Comparison of ENCODE assay signal across 1 cellular context in the genomic region with DNA sequence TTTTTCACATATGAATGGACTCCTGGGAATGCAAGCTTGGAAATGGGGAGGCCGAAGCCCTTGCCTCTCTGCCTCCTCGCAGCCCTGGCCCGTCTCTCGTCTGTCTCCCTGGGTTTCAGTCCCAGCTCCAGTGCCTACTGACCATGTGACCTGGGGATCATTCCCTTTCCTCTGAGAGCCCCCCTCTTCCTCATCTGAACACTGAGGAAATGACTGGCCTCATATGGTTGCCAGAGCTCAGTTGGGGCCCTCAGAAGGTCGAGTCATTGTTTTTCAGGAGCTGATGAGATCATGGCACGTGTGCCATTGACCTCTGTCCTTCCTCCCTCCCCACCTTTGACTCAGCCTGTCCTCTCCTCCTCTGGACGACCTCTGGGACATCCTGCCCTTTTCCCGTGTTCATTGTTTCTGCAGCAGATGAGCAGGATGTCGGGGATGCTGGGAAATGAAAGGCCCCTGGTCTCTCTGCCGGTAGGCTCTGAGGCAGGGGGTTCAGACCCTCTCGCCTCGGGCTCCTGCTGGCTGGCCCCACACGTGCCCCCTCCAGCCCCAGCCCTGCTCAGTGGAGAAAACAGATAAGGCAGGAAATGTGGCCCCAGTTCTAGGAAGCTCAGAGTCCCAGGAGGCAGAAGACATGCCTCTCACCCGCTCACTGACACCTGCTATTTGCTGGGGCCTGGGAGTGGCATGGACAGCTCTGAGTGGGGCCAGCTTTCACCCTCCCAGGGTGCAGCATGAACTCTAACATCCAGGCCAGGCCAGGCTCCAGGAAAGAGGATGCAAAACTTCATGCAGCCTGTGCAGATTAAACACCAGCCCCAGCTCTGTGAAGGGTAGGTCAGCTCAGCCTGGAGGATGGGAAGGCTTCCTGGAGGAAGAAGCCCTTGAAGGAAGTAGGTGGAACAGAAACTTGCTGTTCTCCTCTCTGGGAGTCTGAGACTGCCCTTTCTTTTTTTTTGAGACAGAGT.
TF ChIP-seq lines count a peak whose summit lies in the region.

No MANE protein-coding gene starts in this region.

TF ChIP-seq in K562, 482 proteins besides CTCF, POLR2A, EP300 and RAD21 (continued from another document and continues in another):
- TF ChIP-seq POLR2AphosphoS5 (IDR thresholded peaks at IDR 0.05; ENCODE audit: control insufficient read depth, insufficient read depth, low read depth, low read length), result peak; percentile 51; the same call in 1 of the 2 replicates
- TF ChIP-seq, protein P1, sequence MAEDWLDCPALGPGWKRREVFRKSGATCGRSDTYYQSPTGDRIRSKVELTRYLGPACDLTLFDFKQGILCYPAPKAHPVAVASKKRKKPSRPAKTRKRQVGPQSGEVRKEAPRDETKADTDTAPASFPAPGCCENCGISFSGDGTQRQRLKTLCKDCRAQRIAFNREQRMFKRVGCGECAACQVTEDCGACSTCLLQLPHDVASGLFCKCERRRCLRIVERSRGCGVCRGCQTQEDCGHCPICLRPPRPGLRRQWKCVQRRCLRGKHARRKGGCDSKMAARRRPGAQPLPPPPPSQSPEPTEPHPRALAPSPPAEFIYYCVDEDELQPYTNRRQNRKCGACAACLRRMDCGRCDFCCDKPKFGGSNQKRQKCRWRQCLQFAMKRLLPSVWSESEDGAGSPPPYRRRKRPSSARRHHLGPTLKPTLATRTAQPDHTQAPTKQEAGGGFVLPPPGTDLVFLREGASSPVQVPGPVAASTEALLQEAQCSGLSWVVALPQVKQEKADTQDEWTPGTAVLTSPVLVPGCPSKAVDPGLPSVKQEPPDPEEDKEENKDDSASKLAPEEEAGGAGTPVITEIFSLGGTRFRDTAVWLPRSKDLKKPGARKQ (CRISPR knock-in tag; IDR thresholded peaks at IDR 0.05), result no peak
- TF ChIP-seq, protein P2, sequence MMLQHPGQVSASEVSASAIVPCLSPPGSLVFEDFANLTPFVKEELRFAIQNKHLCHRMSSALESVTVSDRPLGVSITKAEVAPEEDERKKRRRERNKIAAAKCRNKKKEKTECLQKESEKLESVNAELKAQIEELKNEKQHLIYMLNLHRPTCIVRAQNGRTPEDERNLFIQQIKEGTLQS (IDR thresholded peaks at IDR 0.05), result peak; percentile 97
- TF ChIP-seq, protein P2 (CRISPR knock-in tag; conservative IDR thresholded peaks at IDR 0.05), result peak; percentile 88
- TF ChIP-seq HIVEP1 (CRISPR knock-in tag; IDR thresholded peaks at IDR 0.05), result no peak; the same call in 1 of the 2 replicates
- peak; percentile 90 for TF ChIP-seq TOE1 (IDR thresholded peaks at IDR 0.05; ENCODE audit: borderline replicate concordance)
- no peak for TF ChIP-seq TOE1 (CRISPR knock-in tag; IDR thresholded peaks at IDR 0.05; ENCODE audit: borderline replicate concordance, low read depth)
- TF ChIP-seq, protein P3, sequence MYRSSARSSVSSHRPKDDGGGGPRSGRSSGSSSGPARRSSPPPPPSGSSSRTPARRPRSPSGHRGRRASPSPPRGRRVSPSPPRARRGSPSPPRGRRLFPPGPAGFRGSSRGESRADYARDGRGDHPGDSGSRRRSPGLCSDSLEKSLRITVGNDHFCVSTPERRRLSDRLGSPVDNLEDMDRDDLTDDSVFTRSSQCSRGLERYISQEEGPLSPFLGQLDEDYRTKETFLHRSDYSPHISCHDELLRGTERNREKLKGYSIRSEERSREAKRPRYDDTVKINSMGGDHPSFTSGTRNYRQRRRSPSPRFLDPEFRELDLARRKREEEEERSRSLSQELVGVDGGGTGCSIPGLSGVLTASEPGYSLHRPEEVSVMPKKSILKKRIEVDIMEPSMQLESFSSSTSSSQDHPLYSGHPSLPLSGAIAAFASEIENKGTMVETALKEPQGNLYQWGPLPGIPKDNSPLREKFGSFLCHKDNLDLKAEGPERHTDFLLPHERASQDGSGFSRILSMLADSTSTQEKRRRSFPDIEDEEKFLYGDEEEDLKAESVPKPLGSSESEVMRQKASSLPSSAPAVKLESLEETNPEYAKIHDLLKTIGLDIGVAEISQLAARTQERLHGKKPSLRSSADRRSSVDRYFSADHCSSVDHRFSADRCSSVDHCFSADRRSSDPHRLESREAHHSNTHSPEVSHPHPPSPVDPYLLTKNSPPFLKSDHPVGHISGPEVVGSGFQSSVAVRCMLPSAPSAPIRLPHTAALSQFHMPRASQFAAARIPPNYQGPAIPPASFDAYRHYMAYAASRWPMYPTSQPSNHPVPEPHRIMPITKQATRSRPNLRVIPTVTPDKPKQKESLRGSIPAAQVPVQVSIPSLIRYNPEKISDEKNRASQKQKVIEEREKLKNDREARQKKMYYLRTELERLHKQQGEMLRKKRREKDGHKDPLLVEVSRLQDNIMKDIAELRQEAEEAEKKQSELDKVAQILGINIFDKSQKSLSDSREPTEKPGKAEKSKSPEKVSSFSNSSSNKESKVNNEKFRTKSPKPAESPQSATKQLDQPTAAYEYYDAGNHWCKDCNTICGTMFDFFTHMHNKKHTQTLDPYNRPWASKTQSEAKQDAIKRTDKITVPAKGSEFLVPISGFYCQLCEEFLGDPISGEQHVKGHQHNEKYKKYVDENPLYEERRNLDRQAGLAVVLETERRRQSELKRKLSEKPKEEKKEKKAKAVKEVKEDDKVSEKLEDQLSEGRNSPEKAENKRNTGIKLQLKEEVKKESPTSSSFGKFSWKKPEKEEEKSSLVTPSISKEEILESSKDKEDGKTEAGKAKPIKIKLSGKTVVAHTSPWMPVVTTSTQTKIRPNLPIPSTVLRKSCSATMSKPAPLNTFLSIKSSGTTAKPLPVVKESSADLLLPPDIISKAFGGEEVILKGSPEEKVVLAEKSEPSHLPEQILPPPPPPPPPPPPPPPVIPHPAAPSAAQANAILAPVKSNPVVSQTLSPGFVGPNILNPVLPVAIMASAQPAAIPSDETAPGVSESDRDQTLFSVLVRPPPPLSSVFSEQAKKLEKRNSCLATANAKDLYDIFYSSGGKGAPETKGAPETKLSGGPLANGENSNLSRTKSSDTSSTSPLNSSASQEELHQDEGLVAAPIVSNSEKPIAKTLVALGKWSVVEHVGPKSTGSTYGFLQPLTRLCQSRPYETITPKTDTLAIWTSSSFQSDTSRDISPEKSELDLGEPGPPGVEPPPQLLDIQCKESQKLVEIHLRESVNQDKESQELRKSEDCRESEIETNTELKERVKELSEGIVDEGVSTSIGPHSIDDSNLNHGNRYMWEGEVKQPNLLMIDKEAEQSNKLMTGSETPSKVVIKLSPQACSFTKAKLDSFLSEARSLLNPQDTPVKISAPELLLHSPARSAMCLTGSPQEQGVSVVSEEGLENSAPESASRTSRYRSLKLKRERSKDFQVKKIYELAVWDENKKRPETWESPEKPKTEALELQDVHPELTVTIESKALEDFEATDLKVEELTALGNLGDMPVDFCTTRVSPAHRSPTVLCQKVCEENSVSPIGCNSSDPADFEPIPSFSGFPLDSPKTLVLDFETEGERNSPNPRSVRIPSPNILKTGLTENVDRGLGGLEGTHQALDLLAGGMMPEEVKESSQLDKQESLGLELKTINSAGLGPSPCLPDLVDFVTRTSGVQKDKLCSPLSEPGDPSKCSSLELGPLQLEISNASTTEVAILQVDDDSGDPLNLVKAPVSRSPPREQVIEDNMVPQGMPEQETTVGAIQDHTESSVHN (IDR thresholded peaks at IDR 0.05; ENCODE audit: borderline replicate concordance in 1 of 2, low read depth in 1 of 2), result peak in 1 of 2 experiments; percentile 91; a peak in 2 of 4 replicates
- peak; percentile 75 for TF ChIP-seq STAT5A (IDR thresholded peaks at IDR 0.05; ENCODE audit: borderline replicate concordance, low read length)
- peak; percentile 89 for TF ChIP-seq ZNF436 (CRISPR knock-in tag; IDR thresholded peaks at IDR 0.05)
- TF ChIP-seq, protein P4, sequence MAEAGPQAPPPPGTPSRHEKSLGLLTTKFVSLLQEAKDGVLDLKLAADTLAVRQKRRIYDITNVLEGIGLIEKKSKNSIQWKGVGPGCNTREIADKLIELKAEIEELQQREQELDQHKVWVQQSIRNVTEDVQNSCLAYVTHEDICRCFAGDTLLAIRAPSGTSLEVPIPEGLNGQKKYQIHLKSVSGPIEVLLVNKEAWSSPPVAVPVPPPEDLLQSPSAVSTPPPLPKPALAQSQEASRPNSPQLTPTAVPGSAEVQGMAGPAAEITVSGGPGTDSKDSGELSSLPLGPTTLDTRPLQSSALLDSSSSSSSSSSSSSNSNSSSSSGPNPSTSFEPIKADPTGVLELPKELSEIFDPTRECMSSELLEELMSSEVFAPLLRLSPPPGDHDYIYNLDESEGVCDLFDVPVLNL (CRISPR knock-in tag; IDR thresholded peaks at IDR 0.05; ENCODE audit: low read depth), result no peak
- TF ChIP-seq, protein P5, sequence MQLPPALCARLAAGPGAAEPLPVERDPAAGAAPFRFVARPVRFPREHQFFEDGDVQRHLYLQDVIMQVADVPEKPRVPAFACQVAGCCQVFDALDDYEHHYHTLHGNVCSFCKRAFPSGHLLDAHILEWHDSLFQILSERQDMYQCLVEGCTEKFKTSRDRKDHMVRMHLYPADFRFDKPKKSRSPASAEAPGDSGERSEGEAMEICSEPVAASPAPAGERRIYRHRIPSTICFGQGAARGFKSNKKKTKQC (CRISPR knock-in tag; IDR thresholded peaks at IDR 0.05), result 0 out of 2 replicates have a peak, but pooled peaks have one; percentile 22
- TF ChIP-seq, protein P6, sequence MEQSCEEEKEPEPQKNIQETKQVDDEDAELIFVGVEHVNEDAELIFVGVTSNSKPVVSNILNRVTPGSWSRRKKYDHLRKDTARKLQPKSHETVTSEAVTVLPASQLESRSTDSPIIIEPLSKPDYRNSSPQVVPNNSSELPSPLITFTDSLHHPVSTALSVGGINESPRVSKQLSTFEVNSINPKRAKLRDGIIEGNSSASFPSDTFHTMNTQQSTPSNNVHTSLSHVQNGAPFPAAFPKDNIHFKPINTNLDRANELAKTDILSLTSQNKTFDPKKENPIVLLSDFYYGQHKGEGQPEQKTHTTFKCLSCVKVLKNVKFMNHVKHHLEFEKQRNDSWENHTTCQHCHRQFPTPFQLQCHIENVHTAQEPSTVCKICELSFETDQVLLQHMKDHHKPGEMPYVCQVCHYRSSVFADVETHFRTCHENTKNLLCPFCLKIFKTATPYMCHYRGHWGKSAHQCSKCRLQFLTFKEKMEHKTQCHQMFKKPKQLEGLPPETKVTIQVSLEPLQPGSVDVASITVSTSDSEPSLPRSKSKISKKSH (CRISPR knock-in tag; IDR thresholded peaks at IDR 0.05), result no peak
- no peak for TF ChIP-seq XRCC5 (IDR thresholded peaks at IDR 0.05; ENCODE audit: low read depth, low read length)
- TF ChIP-seq, protein P7, sequence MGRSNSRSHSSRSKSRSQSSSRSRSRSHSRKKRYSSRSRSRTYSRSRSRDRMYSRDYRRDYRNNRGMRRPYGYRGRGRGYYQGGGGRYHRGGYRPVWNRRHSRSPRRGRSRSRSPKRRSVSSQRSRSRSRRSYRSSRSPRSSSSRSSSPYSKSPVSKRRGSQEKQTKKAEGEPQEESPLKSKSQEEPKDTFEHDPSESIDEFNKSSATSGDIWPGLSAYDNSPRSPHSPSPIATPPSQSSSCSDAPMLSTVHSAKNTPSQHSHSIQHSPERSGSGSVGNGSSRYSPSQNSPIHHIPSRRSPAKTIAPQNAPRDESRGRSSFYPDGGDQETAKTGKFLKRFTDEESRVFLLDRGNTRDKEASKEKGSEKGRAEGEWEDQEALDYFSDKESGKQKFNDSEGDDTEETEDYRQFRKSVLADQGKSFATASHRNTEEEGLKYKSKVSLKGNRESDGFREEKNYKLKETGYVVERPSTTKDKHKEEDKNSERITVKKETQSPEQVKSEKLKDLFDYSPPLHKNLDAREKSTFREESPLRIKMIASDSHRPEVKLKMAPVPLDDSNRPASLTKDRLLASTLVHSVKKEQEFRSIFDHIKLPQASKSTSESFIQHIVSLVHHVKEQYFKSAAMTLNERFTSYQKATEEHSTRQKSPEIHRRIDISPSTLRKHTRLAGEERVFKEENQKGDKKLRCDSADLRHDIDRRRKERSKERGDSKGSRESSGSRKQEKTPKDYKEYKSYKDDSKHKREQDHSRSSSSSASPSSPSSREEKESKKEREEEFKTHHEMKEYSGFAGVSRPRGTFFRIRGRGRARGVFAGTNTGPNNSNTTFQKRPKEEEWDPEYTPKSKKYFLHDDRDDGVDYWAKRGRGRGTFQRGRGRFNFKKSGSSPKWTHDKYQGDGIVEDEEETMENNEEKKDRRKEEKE (IDR thresholded peaks at IDR 0.05; ENCODE audit: borderline replicate concordance in 1 of 2, control insufficient read depth in 1 of 2, low read depth in 2 of 2, low read length in 1 of 2), result no peak
- TF ChIP-seq, protein P8, sequence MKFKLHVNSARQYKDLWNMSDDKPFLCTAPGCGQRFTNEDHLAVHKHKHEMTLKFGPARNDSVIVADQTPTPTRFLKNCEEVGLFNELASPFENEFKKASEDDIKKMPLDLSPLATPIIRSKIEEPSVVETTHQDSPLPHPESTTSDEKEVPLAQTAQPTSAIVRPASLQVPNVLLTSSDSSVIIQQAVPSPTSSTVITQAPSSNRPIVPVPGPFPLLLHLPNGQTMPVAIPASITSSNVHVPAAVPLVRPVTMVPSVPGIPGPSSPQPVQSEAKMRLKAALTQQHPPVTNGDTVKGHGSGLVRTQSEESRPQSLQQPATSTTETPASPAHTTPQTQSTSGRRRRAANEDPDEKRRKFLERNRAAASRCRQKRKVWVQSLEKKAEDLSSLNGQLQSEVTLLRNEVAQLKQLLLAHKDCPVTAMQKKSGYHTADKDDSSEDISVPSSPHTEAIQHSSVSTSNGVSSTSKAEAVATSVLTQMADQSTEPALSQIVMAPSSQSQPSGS (CRISPR knock-in tag; IDR thresholded peaks at IDR 0.05), result peak; percentile 94
- TF ChIP-seq CBX5 (IDR thresholded peaks at IDR 0.05; ENCODE audit: borderline replicate concordance, low read depth), result no peak
- TF ChIP-seq HDAC8 (tag; IDR thresholded peaks at IDR 0.05), result peak; percentile 94
- TF ChIP-seq ZNF79 (CRISPR knock-in tag; IDR thresholded peaks at IDR 0.05; ENCODE audit: low read depth), result no peak
- TF ChIP-seq YY1 (IDR thresholded peaks at IDR 0.05; ENCODE audit: borderline replicate concordance in 1 of 3, control insufficient read depth in 1 of 3, extremely low read depth in 1 of 3, insufficient read depth in 3 of 3, insufficient read length in 1 of 3, insufficient replicate concordance in 2 of 3, low read depth in 1 of 3, low read length in 2 of 3), result peak in 1 of 3 experiments; percentile 25
- peak; percentile 96 for TF ChIP-seq TAF9B (IDR thresholded peaks at IDR 0.05; ENCODE audit: partially characterized antibody)
- no peak; the same call in 1 of the 2 replicates for TF ChIP-seq NFE2L1 (tag; IDR thresholded peaks at IDR 0.05; ENCODE audit: borderline replicate concordance, low read depth)
- TF ChIP-seq ZNF384 (IDR thresholded peaks at IDR 0.05; ENCODE audit: low read depth, low read length), result no peak
- TF ChIP-seq, protein P9, sequence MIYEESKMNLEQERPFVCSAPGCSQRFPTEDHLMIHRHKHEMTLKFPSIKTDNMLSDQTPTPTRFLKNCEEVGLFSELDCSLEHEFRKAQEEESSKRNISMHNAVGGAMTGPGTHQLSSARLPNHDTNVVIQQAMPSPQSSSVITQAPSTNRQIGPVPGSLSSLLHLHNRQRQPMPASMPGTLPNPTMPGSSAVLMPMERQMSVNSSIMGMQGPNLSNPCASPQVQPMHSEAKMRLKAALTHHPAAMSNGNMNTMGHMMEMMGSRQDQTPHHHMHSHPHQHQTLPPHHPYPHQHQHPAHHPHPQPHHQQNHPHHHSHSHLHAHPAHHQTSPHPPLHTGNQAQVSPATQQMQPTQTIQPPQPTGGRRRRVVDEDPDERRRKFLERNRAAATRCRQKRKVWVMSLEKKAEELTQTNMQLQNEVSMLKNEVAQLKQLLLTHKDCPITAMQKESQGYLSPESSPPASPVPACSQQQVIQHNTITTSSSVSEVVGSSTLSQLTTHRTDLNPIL (CRISPR knock-in tag; IDR thresholded peaks at IDR 0.05), result 0 out of 2 replicates have a peak, but pooled peaks have one; percentile 38
- TF ChIP-seq SNIP1 (IDR thresholded peaks at IDR 0.05; ENCODE audit: low read depth), result peak; percentile 8; the same call in 1 of the 2 replicates
- no peak for TF ChIP-seq ZNF184 (CRISPR knock-in tag; IDR thresholded peaks at IDR 0.05)
- TF ChIP-seq ZNF785 (CRISPR knock-in tag; IDR thresholded peaks at IDR 0.05), result no peak
